Comparison of ENCODE assay signal across 1 cellular context in genomic region chr12:80553316-80553715, GRCh38.
TF ChIP-seq lines count a peak whose summit lies in the region.

No MANE protein-coding gene starts in this region.

TF ChIP-seq in SK-N-SH, 30 proteins besides CTCF, POLR2A, EP300 and RAD21 (continued from another document):
- TF ChIP-seq, protein P1, sequence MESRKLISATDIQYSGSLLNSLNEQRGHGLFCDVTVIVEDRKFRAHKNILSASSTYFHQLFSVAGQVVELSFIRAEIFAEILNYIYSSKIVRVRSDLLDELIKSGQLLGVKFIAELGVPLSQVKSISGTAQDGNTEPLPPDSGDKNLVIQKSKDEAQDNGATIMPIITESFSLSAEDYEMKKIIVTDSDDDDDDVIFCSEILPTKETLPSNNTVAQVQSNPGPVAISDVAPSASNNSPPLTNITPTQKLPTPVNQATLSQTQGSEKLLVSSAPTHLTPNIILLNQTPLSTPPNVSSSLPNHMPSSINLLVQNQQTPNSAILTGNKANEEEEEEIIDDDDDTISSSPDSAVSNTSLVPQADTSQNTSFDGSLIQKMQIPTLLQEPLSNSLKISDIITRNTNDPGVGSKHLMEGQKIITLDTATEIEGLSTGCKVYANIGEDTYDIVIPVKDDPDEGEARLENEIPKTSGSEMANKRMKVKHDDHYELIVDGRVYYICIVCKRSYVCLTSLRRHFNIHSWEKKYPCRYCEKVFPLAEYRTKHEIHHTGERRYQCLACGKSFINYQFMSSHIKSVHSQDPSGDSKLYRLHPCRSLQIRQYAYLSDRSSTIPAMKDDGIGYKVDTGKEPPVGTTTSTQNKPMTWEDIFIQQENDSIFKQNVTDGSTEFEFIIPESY (IDR thresholded peaks at IDR 0.05; ENCODE audit: borderline replicate concordance, low read depth) = peak; percentile 63; the same call in 1 of the 2 replicates
